In the genomic region with DNA sequence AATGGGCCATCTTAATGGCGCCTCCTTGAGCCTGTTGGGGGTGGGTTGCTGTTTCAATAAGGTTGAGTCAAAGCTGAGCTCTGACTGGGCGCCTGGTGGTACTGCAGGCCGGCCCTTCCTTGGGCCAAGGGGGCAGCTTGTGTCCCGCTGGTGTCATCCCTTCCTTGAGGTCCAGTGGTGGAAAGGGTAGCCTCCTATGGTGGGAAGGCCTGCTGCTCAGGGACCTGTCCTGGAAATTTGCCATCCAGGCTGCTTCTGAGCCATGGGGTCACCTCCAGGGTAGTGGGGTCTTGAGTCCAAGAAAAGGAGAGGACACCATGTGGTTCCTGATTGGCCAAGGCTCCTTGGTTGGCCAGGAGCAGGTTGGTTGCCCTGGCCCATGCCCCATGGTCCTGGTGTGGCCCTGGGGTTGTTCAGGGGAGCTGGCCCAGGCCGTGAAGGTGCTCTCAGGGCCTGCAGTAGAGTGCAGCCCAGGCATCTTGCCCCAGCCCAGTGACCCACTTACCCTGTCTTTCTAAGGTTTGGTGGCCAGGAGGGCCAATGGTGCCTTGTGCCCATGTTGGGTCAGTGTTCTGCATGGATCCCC, we compare ENCODE assay signal across 25 cellular contexts.
DNase-seq lines count a peak whose midpoint lies in the region; ATAC-seq and TF ChIP-seq lines count a peak whose summit lies in the region.
"Had no signal": no experiment of that assay in that cellular context is flagged by ENCODE, and none has a peak within 500 bp of the region (broad histone marks: within the 10 kb centered on the region; RNA-seq: fewer than 3 reads in every experiment).

No MANE protein-coding gene starts in this region.

- no peaks in the 10 kb centered on the region for H3K36me3 ChIP-seq in transverse colon
- H3K36me3 ChIP-seq: cardiac muscle cell, SJSA1, upper lobe of right lung had no signal

- 77% methylated on average over 5 of the region's 5 CpGs; no CpG with 5 or more reads in 1 of the 2 donors for WGBS in transverse colon (ENCODE audit: low coverage in 1 of 2), 2 donors

- no peak for TF ChIP-seq CTCF in transverse colon (IDR thresholded peaks at IDR 0.05)

- H3K4me1 ChIP-seq in transverse colon = no peaks in the 10 kb centered on the region
- H3K4me1 ChIP-seq: A549, SJSA1, upper lobe of right lung had no signal

- intact Hi-C loops in transverse colon (cut with DNase I; ENCODE audit: low total_unique reads) = no loop called here

- POLR2A ChIA-PET in activated naive CD8-positive, alpha-beta T cell treated with anti-CD3 and anti-CD28 coated beads, Interleukin-2, amount 10 ng/mL, durations not matched to agents 7 days and 5 days (lab: Charles Lee) = no interaction called here

- no peak for TF ChIP-seq POLR2A in transverse colon (IDR thresholded peaks at IDR 0.05)

- peaks cover 4 to 27% of the 10 kb centered on the region in 2 donors for H3K9me3 ChIP-seq in transverse colon
- H3K9me3 ChIP-seq: A549, SJSA1 had no signal

- peak; percentile 2 for DNase-seq in activated naive CD8-positive, alpha-beta T cell treated with anti-CD3 and anti-CD28 coated beads, Interleukin-2, amount 10 ng/mL, durations not matched to agents 7 days and 5 days
- DNase-seq in activated naive CD8-positive, alpha-beta T cell treated with anti-CD3 and anti-CD28 coated beads, Interleukin-2, amount 50 U/mL, for 24 hours = no peak
- DNase-seq in ecto neural progenitor cell (ENCODE audit: low spot score) (peak; percentile 20), mucosa of gallbladder (ENCODE audit: low spot score) (peak; percentile 7), transverse colon (peak; percentile 0), hypothalamus (lab: John Stamatoyannopoulos, UW) (no peak)
- DNase-seq in activated CD4-positive, alpha-beta T cell treated with anti-CD3 and anti-CD28 coated beads, Interleukin-2, amount 50 U/mL, for 1 hour = no peak
- DNase-seq: activated CD4-positive, alpha-beta T cell treated with anti-CD3 and anti-CD28 coated beads for 1 hour; activated naive CD4-positive, alpha-beta T cell treated with anti-CD3 and anti-CD28 coated beads, Interleukin-2, amount 10 ng/mL, durations not matched to agents 7 days and 5 days; activated T-cell treated with anti-CD3 and anti-CD28 coated beads, Interleukin-2, amount 50 U/mL, for 72 hours; anterior cingulate cortex; dermis blood vessel endothelial cell; GF-D8; NCI-H146; NCI-H2171; NCI-H524 treated with DMSO at 0.1 percent for 48 hours had no signal

- no peak overlapping the region for H3K27ac ChIP-seq in transverse colon
- H3K27ac ChIP-seq: A549, cardiac muscle cell, SJSA1, upper lobe of right lung had no signal

- no peak overlapping the region for H3K4me3 ChIP-seq in transverse colon
- H3K4me3 ChIP-seq: A549, cardiac muscle cell, SJSA1, upper lobe of right lung had no signal

- in situ Hi-C loops in transverse colon (cut with MboI; ENCODE audit: low pct_ligation_motif_present in 1 of 4, low pct_unique_long_range_greater_than_20kb in 1 of 4, low sequenced_read_pairs in 3 of 4) = no loop called here

- no peaks in the 10 kb centered on the region for H3K36me3 Mint-ChIP-seq in activated naive CD8-positive, alpha-beta T cell treated with anti-CD3 and anti-CD28 coated beads, Interleukin-2, amount 10 ng/mL, durations not matched to agents 7 days and 5 days
- no peaks in the 10 kb centered on the region for H3K36me3 Mint-ChIP-seq in activated naive CD8-positive, alpha-beta T cell treated with anti-CD3 and anti-CD28 coated beads, Interleukin-2, amount 50 U/mL, for 24 hours (ENCODE audit: low read depth)
- H3K36me3 Mint-ChIP-seq: activated naive CD4-positive, alpha-beta T cell treated with anti-CD3 and anti-CD28 coated beads, Interleukin-2, amount 10 ng/mL, durations not matched to agents 7 days and 5 days; T-cell had no signal

- H3K27ac Mint-ChIP-seq in activated naive CD8-positive, alpha-beta T cell treated with anti-CD3 and anti-CD28 coated beads, Interleukin-2, amount 10 ng/mL, durations not matched to agents 7 days and 5 days = no peak overlapping the region
- no peak overlapping the region for H3K27ac Mint-ChIP-seq in activated naive CD8-positive, alpha-beta T cell treated with anti-CD3 and anti-CD28 coated beads, Interleukin-2, amount 50 U/mL, for 24 hours
- H3K27ac Mint-ChIP-seq: activated naive CD4-positive, alpha-beta T cell treated with anti-CD3 and anti-CD28 coated beads, Interleukin-2, amount 10 ng/mL, durations not matched to agents 7 days and 5 days; activated T-cell treated with anti-CD3 and anti-CD28 coated beads, Interleukin-2, amount 50 U/mL, for 72 hours; B cell; naive thymus-derived CD8-positive, alpha-beta T cell; T-cell had no signal

- ATAC-seq in activated naive CD8-positive, alpha-beta T cell treated with anti-CD3 and anti-CD28 coated beads, Interleukin-2, amount 10 ng/mL, durations not matched to agents 7 days and 5 days (ENCODE audit: low read depth) = no peak
- ATAC-seq in activated naive CD8-positive, alpha-beta T cell treated with anti-CD3 and anti-CD28 coated beads, Interleukin-2, amount 50 U/mL, for 24 hours = no peak
- ATAC-seq in HG02852 (IDR thresholded peaks at IDR 0.05; ENCODE audit: unreplicated experiment) = no peak
- ATAC-seq: A549; activated T-cell treated with anti-CD3 and anti-CD28 coated beads, Interleukin-2, amount 50 U/mL, for 72 hours; naive thymus-derived CD8-positive, alpha-beta T cell; Panc1; T-cell; upper lobe of right lung had no signal

- H3K27me3 Mint-ChIP-seq in activated naive CD8-positive, alpha-beta T cell treated with anti-CD3 and anti-CD28 coated beads, Interleukin-2, amount 10 ng/mL, durations not matched to agents 7 days and 5 days = no peaks in the 10 kb centered on the region
- no peaks in the 10 kb centered on the region for H3K27me3 Mint-ChIP-seq in activated naive CD8-positive, alpha-beta T cell treated with anti-CD3 and anti-CD28 coated beads, Interleukin-2, amount 50 U/mL, for 24 hours
- H3K27me3 Mint-ChIP-seq: activated naive CD4-positive, alpha-beta T cell treated with anti-CD3 and anti-CD28 coated beads, Interleukin-2, amount 10 ng/mL, durations not matched to agents 7 days and 5 days; B cell; T-cell had no signal

- no peaks in the 10 kb centered on the region for H3K4me1 Mint-ChIP-seq in activated naive CD8-positive, alpha-beta T cell treated with anti-CD3 and anti-CD28 coated beads, Interleukin-2, amount 10 ng/mL, durations not matched to agents 7 days and 5 days
- no peaks in the 10 kb centered on the region for H3K4me1 Mint-ChIP-seq in activated naive CD8-positive, alpha-beta T cell treated with anti-CD3 and anti-CD28 coated beads, Interleukin-2, amount 50 U/mL, for 24 hours
- H3K4me1 Mint-ChIP-seq: activated naive CD4-positive, alpha-beta T cell treated with anti-CD3 and anti-CD28 coated beads, Interleukin-2, amount 10 ng/mL, durations not matched to agents 7 days and 5 days; B cell; naive thymus-derived CD8-positive, alpha-beta T cell; T-cell had no signal

- no peak for TF ChIP-seq EP300 in transverse colon (IDR thresholded peaks at IDR 0.05; ENCODE audit: low read depth)

- no peaks in the 10 kb centered on the region for H3K27me3 ChIP-seq in transverse colon
- H3K27me3 ChIP-seq: cardiac muscle cell, SJSA1, upper lobe of right lung had no signal

- no peak overlapping the region for H3K4me3 Mint-ChIP-seq in activated naive CD8-positive, alpha-beta T cell treated with anti-CD3 and anti-CD28 coated beads, Interleukin-2, amount 10 ng/mL, durations not matched to agents 7 days and 5 days
- H3K4me3 Mint-ChIP-seq in activated naive CD8-positive, alpha-beta T cell treated with anti-CD3 and anti-CD28 coated beads, Interleukin-2, amount 50 U/mL, for 24 hours = no peak overlapping the region
- H3K4me3 Mint-ChIP-seq: activated naive CD4-positive, alpha-beta T cell treated with anti-CD3 and anti-CD28 coated beads, Interleukin-2, amount 10 ng/mL, durations not matched to agents 7 days and 5 days; activated T-cell treated with anti-CD3 and anti-CD28 coated beads, Interleukin-2, amount 50 U/mL, for 72 hours; B cell; naive thymus-derived CD8-positive, alpha-beta T cell; T-cell had no signal

- peaks cover 15% of the 10 kb centered on the region for H3K9me3 Mint-ChIP-seq in activated naive CD8-positive, alpha-beta T cell treated with anti-CD3 and anti-CD28 coated beads, Interleukin-2, amount 10 ng/mL, durations not matched to agents 7 days and 5 days
- peaks cover 16% of the 10 kb centered on the region for H3K9me3 Mint-ChIP-seq in activated naive CD8-positive, alpha-beta T cell treated with anti-CD3 and anti-CD28 coated beads, Interleukin-2, amount 50 U/mL, for 24 hours

Comparison
In these comparisons a context has a peak if more than half of its experiments do, and no peak if none do; other contexts are left out.
1. DNase-seq: peak in activated naive CD8-positive, alpha-beta T cell treated with anti-CD3 and anti-CD28 coated beads, Interleukin-2, amount 10 ng/mL, durations not matched to agents 7 days and 5 days (single experiment), ecto neural progenitor cell (single experiment), mucosa of gallbladder (single experiment) and transverse colon (single experiment); none in activated naive CD8-positive, alpha-beta T cell treated with anti-CD3 and anti-CD28 coated beads, Interleukin-2, amount 50 U/mL, for 24 hours (single experiment), activated CD4-positive, alpha-beta T cell treated with anti-CD3 and anti-CD28 coated beads, Interleukin-2, amount 50 U/mL, for 1 hour (single experiment) and hypothalamus (0 of 51).